24 cellular contexts compared by ENCODE assay signal in the genomic region with DNA sequence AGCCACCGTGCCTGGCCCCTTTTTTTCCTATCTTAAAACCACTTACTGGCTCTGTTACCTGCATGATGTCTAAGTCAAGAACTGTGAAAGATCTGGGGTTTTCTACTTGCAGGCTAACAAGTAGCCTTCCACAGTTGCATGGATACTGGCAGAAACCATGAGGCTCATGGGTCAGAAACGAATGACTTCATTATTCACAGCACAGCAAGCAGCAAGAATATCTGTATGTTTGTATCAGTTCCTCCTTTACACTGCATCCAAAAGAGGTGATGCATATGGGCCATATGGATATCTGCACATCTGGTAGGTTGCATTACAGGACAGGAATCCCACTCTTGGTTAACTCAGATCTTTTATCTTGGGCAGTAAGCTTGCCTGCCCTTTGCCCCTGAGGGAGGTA.
A peak's percentile ranks its signal among the peaks of the same experiment; 100 is the strongest.
DNase-seq lines count a peak whose midpoint lies in the region; ATAC-seq, FAIRE-seq and TF ChIP-seq lines count a peak whose summit lies in the region.
"Had no signal": no experiment of that assay in that cellular context is flagged by ENCODE, and none has a peak within 500 bp of the region (broad histone marks: within the 10 kb centered on the region; RNA-seq: fewer than 3 reads in every experiment).

No MANE protein-coding gene starts in this region.

- intact Hi-C loops in K562 (cut with micrococcal nuclease), result no loop called here
- intact Hi-C loops in esophagus squamous epithelium (cut with DNase I), result no loop called here

- no peaks in the 10 kb centered on the region for H3K27me3 ChIP-seq in K562 (ENCODE audit: control insufficient read depth in 2 of 2, insufficient read depth in 2 of 2, low read length in 2 of 2)
- H3K27me3 ChIP-seq in esophagus squamous epithelium, result no peaks in the 10 kb centered on the region

- BruUV-seq in K562 (replicated peaks; lab: Mats Ljungman, UMichigan), result no TSS peak

- DNase-seq in GM10266 (ENCODE audit: extremely low spot score) (peak; percentile 7), K562 (ENCODE audit: extremely low read depth in 1 of 4, low spot score in 3 of 4) (peak in 1 of 4 experiments; percentile 7), esophagus squamous epithelium (lab: John Stamatoyannopoulos, UW) (no peak), NCI-H1417 (lab: John Stamatoyannopoulos, UW) (no peak)
- no peak for DNase-seq in T-helper 2 cell treated with Interferon-gamma antibody and Interleukin-4, amounts not matched to agents 5 μg/mL and 100 μg/mL, for 36 hours (ENCODE audit: low spot score)
- DNase-seq: CD8-positive, alpha-beta memory T cell; Kasumi-1; NCI-H1092; NCI-H146; NCI-H2029; NCI-H2171; NCI-H345; NCI-H524; NCI-H82; SIG-M5; SK-N-SH; T-helper 2 cell had no signal

- TF ChIP-seq EP300 in K562 (IDR thresholded peaks at IDR 0.05; ENCODE audit: low read length), result no peak

- H3K36me3 Mint-ChIP-seq in T-helper 2 cell treated with Interferon-gamma antibody and Interleukin-4, amounts not matched to agents 5 μg/mL and 100 μg/mL, for 36 hours (ENCODE audit: low read depth), result peaks cover 4% of the 10 kb centered on the region

- H3K9me3 ChIP-seq in K562 (replicated peaks; ENCODE audit: control insufficient read depth, insufficient read depth, low read depth, low read length), result no peaks in the 10 kb centered on the region
- H3K9me3 ChIP-seq in esophagus squamous epithelium, result no peaks in the 10 kb centered on the region
- H3K9me3 ChIP-seq: SK-N-SH had no signal

- H3K27ac Mint-ChIP-seq in T-helper 2 cell treated with Interferon-gamma antibody and Interleukin-4, amounts not matched to agents 5 μg/mL and 100 μg/mL, for 36 hours, result no peak overlapping the region

- H3K27me3 Mint-ChIP-seq in T-helper 2 cell treated with Interferon-gamma antibody and Interleukin-4, amounts not matched to agents 5 μg/mL and 100 μg/mL, for 36 hours (ENCODE audit: low read depth), result no peaks in the 10 kb centered on the region
- H3K27me3 Mint-ChIP-seq: CD8-positive, alpha-beta memory T cell had no signal

- H3K4me3 Mint-ChIP-seq in T-helper 2 cell treated with Interferon-gamma antibody and Interleukin-4, amounts not matched to agents 5 μg/mL and 100 μg/mL, for 36 hours, result no peak overlapping the region
- H3K4me3 Mint-ChIP-seq: CD8-positive, alpha-beta memory T cell had no signal

- H3K9me3 Mint-ChIP-seq in T-helper 2 cell treated with Interferon-gamma antibody and Interleukin-4, amounts not matched to agents 5 μg/mL and 100 μg/mL, for 36 hours, result no peaks in the 10 kb centered on the region
- H3K9me3 Mint-ChIP-seq: CD8-positive, alpha-beta memory T cell had no signal

- 55% methylated on average over 1 of the region's 2 CpGs for whole genome bisulfite sequencing in K562 (ENCODE audit: insufficient coverage, low coverage, missing lambda C conversion rate)
- WGBS in esophagus squamous epithelium, 2 donors, result 93 to 94% methylated on average over 2 of the region's 2 CpGs

- CTCF ChIA-PET in K562 (lab: Yijun Ruan, JAX; ENCODE audit: low intra/inter-chr PET ratio), result no interaction called here

- no peak overlapping the region for H3K4me2 ChIP-seq in K562 (ENCODE audit: insufficient read depth, low read length)
- H3K4me2 ChIP-seq: SK-N-SH had no signal

- ATAC-seq in GM18868 (IDR thresholded peaks at IDR 0.05; ENCODE audit: unreplicated experiment) (peak; percentile 75), HG02938 (IDR thresholded peaks at IDR 0.05; ENCODE audit: unreplicated experiment) (peak; percentile 72), K562 (peak; percentile 32; the same call in 1 of the 3 replicates)
- ATAC-seq: Panc1 had no signal

- no peaks in the 10 kb centered on the region for H3K4me1 Mint-ChIP-seq in T-helper 2 cell treated with Interferon-gamma antibody and Interleukin-4, amounts not matched to agents 5 μg/mL and 100 μg/mL, for 36 hours (ENCODE audit: low read depth)
- H3K4me1 Mint-ChIP-seq: CD8-positive, alpha-beta memory T cell had no signal

- H3K36me3 ChIP-seq in K562 (ENCODE audit: control insufficient read depth, insufficient read depth, low read length) (peaks cover 20% of the 10 kb centered on the region; the same call in 2 of the 3 replicates), esophagus squamous epithelium (no peaks in the 10 kb centered on the region)

- H3K9me1 ChIP-seq in K562 (ENCODE audit: control insufficient read depth, insufficient read depth, low read length), result no peaks in the 10 kb centered on the region

- POLR2A ChIA-PET in K562 (lab: Yijun Ruan, JAX), result no interaction called here

- H4K20me1 ChIP-seq in K562 (replicated peaks; ENCODE audit: control insufficient read depth, insufficient read depth, low read length), result no peaks in the 10 kb centered on the region

- H3K27ac ChIP-seq in K562 (ENCODE audit: extremely low read depth, low read depth, low read length) (no peak overlapping the region), esophagus squamous epithelium (no peak overlapping the region)
- H3K27ac ChIP-seq: C4-2B had no signal

- no peak for TF ChIP-seq CTCF in GM10266 (IDR thresholded peaks at IDR 0.05; ENCODE audit: control insufficient read depth, insufficient read depth, low read depth, missing control alignments)
- TF ChIP-seq CTCF in K562 (IDR thresholded peaks at IDR 0.05 in 2 of 3, conservative IDR thresholded peaks at IDR 0.05 in 1 of 3; ENCODE audit: insufficient read depth in 2 of 3, low read depth in 1 of 3, low read length in 3 of 3), result no peak
- TF ChIP-seq CTCF in esophagus squamous epithelium (IDR thresholded peaks at IDR 0.05), result no peak

- H3K9ac ChIP-seq in K562 (ENCODE audit: insufficient read depth in 1 of 2, low read depth in 2 of 2, low read length in 2 of 2), result no peak overlapping the region
- H3K9ac ChIP-seq: SK-N-SH had no signal

- no peak overlapping the region for H2AFZ ChIP-seq in K562 (ENCODE audit: low read depth, low read length)

- no peak for FAIRE-seq in K562 (lab: Jason Lieb, UNC)
- FAIRE-seq: A204.1, G401.6, H1 had no signal

- H3K4me1 ChIP-seq in K562 (replicated peaks in 1 of 2; ENCODE audit: control insufficient read depth in 2 of 2, insufficient read depth in 2 of 2, low read length in 2 of 2) (no peaks in the 10 kb centered on the region; a peak in 1 of 5 replicates), esophagus squamous epithelium (no peaks in the 10 kb centered on the region)

- TF ChIP-seq POLR2A in K562 (conservative IDR thresholded peaks at IDR 0.05) (no peak), esophagus squamous epithelium (IDR thresholded peaks at IDR 0.05) (no peak)

- in situ Hi-C loops in K562 (cut with MboI), result no loop called here

- no peak for TF ChIP-seq RAD21 in K562 (CRISPR knock-in tag; conservative IDR thresholded peaks at IDR 0.05 in 1 of 2, IDR thresholded peaks at IDR 0.05 in 1 of 2)

- H3K4me3 ChIP-seq in K562, result no peak overlapping the region
- no peak overlapping the region for H3K4me3 ChIP-seq in esophagus squamous epithelium

- H3K79me2 ChIP-seq in K562 (ENCODE audit: control insufficient read depth, insufficient read depth, low read length), result no peaks in the 10 kb centered on the region

TF ChIP-seq in K562, 482 proteins besides CTCF, POLR2A, EP300 and RAD21:
- TF ChIP-seq TOE1 (IDR thresholded peaks at IDR 0.05; ENCODE audit: borderline replicate concordance) (no peak), TOE1 (CRISPR knock-in tag; IDR thresholded peaks at IDR 0.05; ENCODE audit: borderline replicate concordance, low read depth) (no peak), CBFA2T3 (IDR thresholded peaks at IDR 0.05) (peak; percentile 33)
TF ChIP-seq in K562: peak in this region for 1.
